In the genomic region with DNA sequence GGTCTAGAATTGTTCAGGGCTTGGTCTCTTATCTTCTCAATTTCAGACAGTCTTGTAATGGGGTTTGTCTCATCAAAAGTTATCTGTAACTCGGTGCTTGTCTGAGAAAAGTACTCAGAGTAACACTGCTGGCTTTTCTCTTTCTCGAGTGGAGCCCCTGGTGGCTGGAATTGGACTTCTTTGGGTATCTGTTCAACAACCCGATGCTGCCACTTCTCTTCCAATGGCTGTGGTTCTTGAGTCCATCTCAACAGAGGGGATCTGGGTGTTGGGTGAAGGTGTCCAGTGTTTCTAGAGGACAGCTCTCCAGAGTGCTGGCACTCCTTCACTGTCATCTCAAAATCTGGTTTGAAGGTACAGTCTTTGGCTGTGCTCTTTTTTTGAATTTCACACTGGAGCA, we compare ENCODE assay signal across 17 cellular contexts. TPM values are rescaled to one million over a fixed set of nuclear protein-coding genes. Genes with fewer than 3 reads are reported as not detected.
A peak's percentile ranks its signal among the peaks of the same experiment; 100 is the strongest.
DNase-seq lines count a peak whose midpoint lies in the region; ATAC-seq and TF ChIP-seq lines count a peak whose summit lies in the region.
"Had no signal": no experiment of that assay in that cellular context is flagged by ENCODE, and none has a peak within 500 bp of the region (broad histone marks: within the 10 kb centered on the region; RNA-seq: fewer than 3 reads in every experiment).

No MANE protein-coding gene starts in this region.

- CTCF ChIA-PET in mammary epithelial cell (lab: Charles Lee; ENCODE audit: low non-redundant PET): no interaction called here

- DNase-seq in ELR (ENCODE audit: low read depth) (peak; percentile 42), NAMALWA (ENCODE audit: low spot score) (peak; percentile 16), mammary epithelial cell (no peak), mesendoderm (peak; percentile 64), foreskin melanocyte (no peak), NCI-H2196 treated with DMSO at 0.1 percent for 48 hours (lab: John Stamatoyannopoulos, UW; ENCODE audit: unreplicated experiment) (no peak)
- DNase-seq: activated naive CD8-positive, alpha-beta T cell treated with anti-CD3 and anti-CD28 coated beads, Interleukin-2, amount 10 ng/mL, durations not matched to agents 7 days and 5 days; activated T-cell treated with anti-CD3 and anti-CD28 coated beads for 4 hours; CD8-positive, alpha-beta T cell; colonic mucosa; mesenchymal stem cell; NCI-H1694 treated with DMSO at 0.1 percent for 48 hours; NCI-H748 treated with DMSO at 0.1 percent for 48 hours; nucleus accumbens had no signal

- no peak overlapping the region for H2AFZ ChIP-seq in mammary epithelial cell (ENCODE audit: low read depth, low read length)

- in situ Hi-C loops in mammary epithelial cell (cut with MboI; ENCODE audit: low sequenced_read_pairs in 2 of 2): no loop called here

- no peaks in the 10 kb centered on the region for H4K20me1 ChIP-seq in mammary epithelial cell (ENCODE audit: insufficient read depth, low read length)

- dilution Hi-C loops in mammary epithelial cell (cut with HindIII; ENCODE audit: low sequenced_read_pairs): no loop called here

- ATAC-seq in GM18498 (IDR thresholded peaks at IDR 0.05; ENCODE audit: unreplicated experiment): no peak
- ATAC-seq in HG03045 (IDR thresholded peaks at IDR 0.05; ENCODE audit: unreplicated experiment): no peak
- ATAC-seq: CD8-positive, alpha-beta T cell had no signal

- 100% methylated on average over 3 of the region's 3 CpGs for WGBS in mammary epithelial cell (ENCODE audit: low coverage, missing lambda C conversion rate)
- no CpG with 5 or more reads among the region's 3 CpGs for WGBS in mesendoderm (ENCODE audit: extremely low coverage, insufficient coverage, low lambda C conversion rate)

- H2BK120ac ChIP-seq in mesendoderm (ENCODE audit: low read depth, low read length): no peak overlapping the region

- H3K79me2 ChIP-seq in mammary epithelial cell (ENCODE audit: insufficient read depth, low read length): no peaks in the 10 kb centered on the region
- H3K79me2 ChIP-seq in mesendoderm (ENCODE audit: control insufficient read depth, insufficient read depth, low read length): no peaks in the 10 kb centered on the region

- no TSS peak for BruUV-seq in mammary epithelial cell (replicated peaks; lab: Mats Ljungman, UMichigan)

- H3K4me3 ChIP-seq in mammary epithelial cell (replicated peaks in 1 of 3; ENCODE audit: insufficient read depth in 1 of 3, low read depth in 2 of 3, low read length in 3 of 3) (no peak overlapping the region), mesendoderm (ENCODE audit: low read length) (no peak overlapping the region)
- H3K4me3 ChIP-seq: colonic mucosa, skin epidermis had no signal

- H3K4me1 ChIP-seq in mammary epithelial cell (ENCODE audit: insufficient read depth, low read length): no peaks in the 10 kb centered on the region
- H3K4me1 ChIP-seq in mesendoderm (ENCODE audit: control insufficient read depth, low read depth, low read length): no peaks in the 10 kb centered on the region
- H3K4me1 ChIP-seq: colonic mucosa had no signal

- peaks cover 67% of the 10 kb centered on the region for H3K36me3 ChIP-seq in mammary epithelial cell (ENCODE audit: insufficient read depth, low read length)
- no peaks in the 10 kb centered on the region for H3K36me3 ChIP-seq in mesendoderm (ENCODE audit: control insufficient read depth, insufficient read depth, low read length)

- intact Hi-C loops in mammary epithelial cell (cut with micrococcal nuclease): no loop called here

- H4K8ac ChIP-seq in mesendoderm (ENCODE audit: low read depth, low read length): no peak overlapping the region

- H4K5ac ChIP-seq in mesendoderm (ENCODE audit: low read length): no peak overlapping the region

- H3K9ac ChIP-seq in mammary epithelial cell (ENCODE audit: insufficient read depth, low read length): no peak overlapping the region
- no peak overlapping the region for H3K9ac ChIP-seq in mesendoderm (ENCODE audit: low read length)

- no peaks in the 10 kb centered on the region for H3K27me3 ChIP-seq in mammary epithelial cell (ENCODE audit: insufficient read depth, low read length)
- no peaks in the 10 kb centered on the region for H3K27me3 ChIP-seq in mesendoderm (ENCODE audit: insufficient read depth, low read length, poor library complexity)
- H3K27me3 ChIP-seq: colonic mucosa had no signal

- no peak overlapping the region for H2BK15ac ChIP-seq in mesendoderm (replicated peaks; ENCODE audit: low read depth)

- no peaks in the 10 kb centered on the region for H3K9me3 ChIP-seq in mammary epithelial cell (replicated peaks; ENCODE audit: insufficient read depth, low read length)
- H3K9me3 ChIP-seq: colonic mucosa had no signal

- H3K4ac ChIP-seq in mesendoderm (ENCODE audit: low read depth, low read length): no peak overlapping the region

- no peak overlapping the region for H3K4me2 ChIP-seq in mammary epithelial cell (ENCODE audit: insufficient read depth, low read depth, low read length)
- H3K4me2 ChIP-seq in mesendoderm (ENCODE audit: low read length): no peak overlapping the region

- H3K56ac ChIP-seq in mesendoderm (ENCODE audit: low read length): no peak overlapping the region

- H3K18ac ChIP-seq in mesendoderm (ENCODE audit: low read length): no peak overlapping the region

- H3K23ac ChIP-seq in mesendoderm (ENCODE audit: low read length): no peak overlapping the region

- no peaks in the 10 kb centered on the region for H3K79me1 ChIP-seq in mesendoderm (ENCODE audit: low read length)

- TF ChIP-seq CTCF in mammary epithelial cell (conservative IDR thresholded peaks at IDR 0.05 in 1 of 2, IDR thresholded peaks at IDR 0.05 in 1 of 2; ENCODE audit: extremely low read depth in 1 of 2, insufficient read depth in 1 of 2, low read depth in 1 of 2, low read length in 2 of 2): peak; percentile 20 to 32

- H2BK5ac ChIP-seq in mesendoderm (ENCODE audit: low read length): no peak overlapping the region

- H3K27ac ChIP-seq in mammary epithelial cell (ENCODE audit: insufficient read depth, low read depth, low read length): no peak overlapping the region
- no peak overlapping the region for H3K27ac ChIP-seq in mesendoderm (ENCODE audit: low read depth, low read length)
- H3K27ac ChIP-seq: colonic mucosa, skin epidermis had no signal

- no peak overlapping the region for H2AK5ac ChIP-seq in mesendoderm (ENCODE audit: low read length)

RNA-seq across cellular contexts. Expression of gene DST, which starts 24.6 kb away (rescaled TPM):
- total RNA-seq in mammary epithelial cell: 1,000 to 10,000 TPM in 1 of 2 donors, 100 to 1,000 TPM in 1; 535 to 1,158 TPM
- polyA plus RNA-seq in mammary epithelial cell: 120 TPM
- polyA minus RNA-seq in mammary epithelial cell: 464 TPM
- 21.8 TPM for polyA plus RNA-seq in mesendoderm (2013, experiment 1 of 2)
- 20.8 TPM for polyA plus RNA-seq in mesendoderm (2013, experiment 2 of 2)

Comparison
In these comparisons a context has a peak if more than half of its experiments do, and no peak if none do; other contexts are left out.
1. DNase-seq: peak in ELR (single experiment), NAMALWA (single experiment) and mesendoderm (single experiment); none in mammary epithelial cell (single experiment), foreskin melanocyte (single experiment) and NCI-H2196 treated with DMSO at 0.1 percent for 48 hours (single experiment).